Comparison of ENCODE assay signal across 2 cellular contexts in genomic region chr9:132949709-132950108, GRCh38.
TF ChIP-seq lines count a peak whose summit lies in the region.

No MANE protein-coding gene starts in this region.

TF ChIP-seq in IMR-90, 13 proteins besides CTCF, POLR2A, EP300 and RAD21 (continued from another document):
- no peak for TF ChIP-seq USF2 (IDR thresholded peaks at IDR 0.05; ENCODE audit: low read depth, low read length)
TF ChIP-seq in IMR-90: peak in this region for 0.

TF ChIP-seq in WTC11, 78 proteins besides CTCF, POLR2A, EP300 and RAD21 (continued from another document):
- TF ChIP-seq IRF1 (CRISPR knock-in tag; IDR thresholded peaks at IDR 0.05) = no peak
- TF ChIP-seq GRHL2 (CRISPR knock-in tag; IDR thresholded peaks at IDR 0.05; ENCODE audit: insufficient replicate concordance, severe bottlenecking) = no peak
- TF ChIP-seq ZNF121 (CRISPR knock-in tag; IDR thresholded peaks at IDR 0.05) = peak; percentile 82
